29 cellular contexts compared by ENCODE assay signal in the genomic region with DNA sequence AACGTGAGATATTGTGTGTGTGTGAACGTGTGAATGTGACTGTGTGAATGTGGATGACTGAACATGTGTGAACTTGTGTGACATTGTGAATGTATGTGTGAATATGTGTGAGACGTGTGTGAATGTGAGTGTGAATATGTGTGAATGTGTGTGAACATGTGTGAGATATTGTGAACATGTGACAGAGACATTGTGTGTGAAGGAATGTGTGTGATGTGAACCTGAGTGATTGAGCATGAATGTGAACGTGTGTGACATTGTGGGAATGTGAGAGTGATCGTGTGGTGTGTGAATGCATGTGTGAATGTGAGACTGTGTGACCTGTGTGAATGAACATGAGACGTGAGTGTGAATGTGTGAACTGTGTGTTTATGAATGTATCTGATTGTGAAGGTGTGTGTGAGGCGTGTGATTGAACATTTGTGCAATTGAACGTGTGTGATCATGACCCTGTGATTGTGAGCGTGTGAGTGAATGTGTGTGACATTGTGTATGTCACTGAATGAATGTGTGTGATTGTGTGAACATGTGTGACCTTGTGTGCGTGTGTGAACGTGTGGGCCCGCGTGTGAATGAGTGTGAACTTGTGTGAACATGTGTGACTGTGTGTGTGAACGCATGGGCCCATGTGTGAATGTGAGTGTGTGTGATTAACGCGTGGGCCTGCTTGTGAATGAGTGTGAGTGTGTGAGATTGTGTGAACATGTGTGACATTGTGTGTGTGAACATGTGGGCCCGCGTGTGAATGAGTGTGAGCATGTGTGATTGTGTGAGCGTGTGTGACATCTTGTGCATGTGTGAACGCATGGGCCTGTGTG.
"Had no signal": no experiment of that assay in that cellular context is flagged by ENCODE, and none has a peak within 500 bp of the region (broad histone marks: within the 10 kb centered on the region; RNA-seq: fewer than 3 reads in every experiment).

No MANE protein-coding gene starts in this region.

- H3K9me3 Mint-ChIP-seq: activated CD4-positive, alpha-beta T cell treated with anti-CD3 and anti-CD28 coated beads, Interleukin-2, amount 10 ng/mL, durations not matched to agents 7 days and 5 days; activated naive CD4-positive, alpha-beta T cell treated with anti-CD3 and anti-CD28 coated beads, Interleukin-2, amount 50 U/mL, for 24 hours; activated T-helper 1 cell treated with anti-CD3 and anti-CD28 coated beads, Interleukin-12 subunit alpha, Interleukin-12 subunit beta, Interleukin-2, Interleukin-4 antibody, amounts not matched to agents 30 ng/mL and 10 ng/mL and 1 ng/mL, durations not matched to agents 14 hours and 24 hours and 36 hours; nephron progenitor cell; T-cell; T-helper 2 cell treated with Interferon-gamma antibody and Interleukin-4, amounts not matched to agents 5 μg/mL and 100 μg/mL, for 36 hours had no signal

- ATAC-seq: activated CD8-positive, alpha-beta T cell treated with anti-CD3 and anti-CD28 coated beads, Interleukin-2, amount 10 ng/mL, durations not matched to agents 7 days and 5 days; heart right ventricle; left colon; mucosa of descending colon; sciatic nerve; T-cell had no signal

- H3K27me3 Mint-ChIP-seq: activated CD4-positive, alpha-beta T cell treated with anti-CD3 and anti-CD28 coated beads, Interleukin-2, amount 10 ng/mL, durations not matched to agents 7 days and 5 days; activated naive CD4-positive, alpha-beta T cell treated with anti-CD3 and anti-CD28 coated beads, Interleukin-2, amount 50 U/mL, for 24 hours; T-cell had no signal

- FAIRE-seq: small intestine had no signal

- H3K9me3 ChIP-seq: heart right ventricle, mucosa of descending colon, testis, upper lobe of left lung had no signal

- H3K4me3 ChIP-seq: coronary artery, heart right ventricle, mucosa of descending colon, testis, upper lobe of left lung had no signal

- H3K27ac ChIP-seq: brain microvascular endothelial cell, coronary artery, epithelial cell of prostate, heart right ventricle, testis, upper lobe of left lung, VCaP had no signal

- H3K4me3 Mint-ChIP-seq: activated CD4-positive, alpha-beta T cell treated with anti-CD3 and anti-CD28 coated beads, Interleukin-2, amount 10 ng/mL, durations not matched to agents 7 days and 5 days; activated CD8-positive, alpha-beta T cell treated with anti-CD3 and anti-CD28 coated beads, Interleukin-2, amount 10 ng/mL, durations not matched to agents 7 days and 5 days; activated naive CD4-positive, alpha-beta T cell treated with anti-CD3 and anti-CD28 coated beads, Interleukin-2, amount 50 U/mL, for 24 hours; activated T-helper 1 cell treated with anti-CD3 and anti-CD28 coated beads, Interleukin-12 subunit alpha, Interleukin-12 subunit beta, Interleukin-2, Interleukin-4 antibody, amounts not matched to agents 30 ng/mL and 10 ng/mL and 1 ng/mL, durations not matched to agents 14 hours and 24 hours and 36 hours; nephron progenitor cell; T-cell; T-helper 2 cell treated with Interferon-gamma antibody and Interleukin-4, amounts not matched to agents 5 μg/mL and 100 μg/mL, for 36 hours had no signal

- H3K36me3 ChIP-seq: brain microvascular endothelial cell, heart right ventricle, upper lobe of left lung had no signal

- H3K27me3 ChIP-seq: brain microvascular endothelial cell, heart right ventricle, testis, upper lobe of left lung had no signal

- H3K27ac Mint-ChIP-seq: activated CD4-positive, alpha-beta T cell treated with anti-CD3 and anti-CD28 coated beads, Interleukin-2, amount 10 ng/mL, durations not matched to agents 7 days and 5 days; activated CD8-positive, alpha-beta T cell treated with anti-CD3 and anti-CD28 coated beads, Interleukin-2, amount 10 ng/mL, durations not matched to agents 7 days and 5 days; activated naive CD4-positive, alpha-beta T cell treated with anti-CD3 and anti-CD28 coated beads, Interleukin-2, amount 50 U/mL, for 24 hours; activated T-helper 1 cell treated with anti-CD3 and anti-CD28 coated beads, Interleukin-12 subunit alpha, Interleukin-12 subunit beta, Interleukin-2, Interleukin-4 antibody, amounts not matched to agents 30 ng/mL and 10 ng/mL and 1 ng/mL, durations not matched to agents 14 hours and 24 hours and 36 hours; nephron progenitor cell; T-cell; T-helper 2 cell treated with Interferon-gamma antibody and Interleukin-4, amounts not matched to agents 5 μg/mL and 100 μg/mL, for 36 hours had no signal

- H3K4me1 Mint-ChIP-seq: activated CD4-positive, alpha-beta T cell treated with anti-CD3 and anti-CD28 coated beads, Interleukin-2, amount 10 ng/mL, durations not matched to agents 7 days and 5 days; activated naive CD4-positive, alpha-beta T cell treated with anti-CD3 and anti-CD28 coated beads, Interleukin-2, amount 50 U/mL, for 24 hours had no signal

- DNase-seq: activated CD4-positive, alpha-beta T cell treated with anti-CD3 and anti-CD28 coated beads, Interleukin-2, amount 10 ng/mL, durations not matched to agents 7 days and 5 days; activated CD4-positive, CD25-positive, alpha-beta regulatory T cell treated with anti-CD3 and anti-CD28 coated beads, Interleukin-2, amount 50 U/mL, for 72 hours; activated CD8-positive, alpha-beta T cell treated with anti-CD3 and anti-CD28 coated beads, Interleukin-2, amount 10 ng/mL, durations not matched to agents 7 days and 5 days; activated gamma-delta T cell treated with Interleukin-2 at 50 U/mL for 16 hours; aorta; brain microvascular endothelial cell; cerebellar nuclear complex; heart right ventricle; islet precursor cell; left colon; mesendoderm; mucosa of descending colon; nephron progenitor cell; nucleus accumbens; posterior cingulate gyrus; small intestine; stimulated activated CD4-positive, alpha-beta T cell treated with anti-CD3 and anti-CD28 coated beads, Interleukin-15, amount 100 ng/mL, for 24 hours; stimulated activated CD8-positive, alpha-beta memory T cell treated with anti-CD3 and anti-CD28 coated beads, Interleukin-4, amount 100 ng/mL, for 48 hours; stimulated activated naive CD4-positive, alpha-beta T cell; T-cell; testis; upper lobe of left lung had no signal
